In the genomic region with DNA sequence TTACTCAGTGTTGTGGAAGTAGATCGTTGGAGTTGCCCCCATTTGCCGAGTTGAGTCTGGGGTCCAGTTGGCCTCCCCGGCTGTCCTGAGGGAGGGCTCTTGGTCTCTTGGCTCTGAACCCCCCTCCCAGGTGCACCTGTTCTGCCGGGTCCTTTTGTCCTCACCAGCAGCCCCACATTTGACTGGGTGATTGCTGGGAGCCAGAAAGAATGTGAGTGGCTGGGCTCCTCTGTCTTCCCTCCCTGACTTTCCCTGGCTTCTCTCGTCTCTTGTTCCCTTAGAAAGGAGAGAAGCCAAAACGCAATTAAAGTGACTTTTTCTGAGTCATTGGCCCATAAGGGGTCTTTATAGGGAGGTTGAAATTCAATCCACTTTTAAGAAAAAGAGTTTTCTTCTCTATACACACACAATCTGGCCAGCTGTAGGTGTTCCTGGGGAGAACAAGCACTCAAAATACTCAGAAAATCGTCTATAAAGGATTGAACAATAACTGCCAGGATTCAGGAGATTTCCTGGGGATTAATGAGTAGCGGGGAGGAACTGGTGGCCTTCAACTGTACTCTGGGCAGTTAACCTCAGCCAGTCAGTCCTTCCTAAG, we compare ENCODE assay signal across 25 cellular contexts.
"Had no signal": no experiment of that assay in that cellular context is flagged by ENCODE, and none has a peak within 500 bp of the region (broad histone marks: within the 10 kb centered on the region; RNA-seq: fewer than 3 reads in every experiment).

No MANE protein-coding gene starts in this region.

- H3K9ac ChIP-seq: parathyroid adenoma had no signal

- H3K9me3 Mint-ChIP-seq: memory B cell; nephron; stimulated activated naive CD8-positive, alpha-beta T cell treated with anti-CD3 and anti-CD28 coated beads, Interleukin-15, amount 100 ng/mL, for 72 hours had no signal

- H2AFZ ChIP-seq: hepatocyte, parathyroid adenoma had no signal

- H3K27ac ChIP-seq: cardiac muscle cell, hepatocyte, parathyroid adenoma, right lobe of liver, tibial artery, VCaP had no signal

- H3K36me3 ChIP-seq: cardiac muscle cell, right lobe of liver, tibial artery had no signal

- H3K4me3 ChIP-seq: cardiac muscle cell, hepatocyte, right lobe of liver, tibial artery had no signal

- H3K4me3 Mint-ChIP-seq: activated naive CD8-positive, alpha-beta T cell treated with anti-CD3 and anti-CD28 coated beads, Interleukin-2, amount 10 ng/mL, durations not matched to agents 7 days and 5 days; activated T-cell treated with anti-CD3 and anti-CD28 coated beads, Interleukin-2, amount 50 U/mL, for 4 hours; memory B cell; nephron; stimulated activated effector memory CD8-positive, alpha-beta T cell treated with anti-CD3 and anti-CD28 coated beads, Interleukin-12 subunit alpha, Interleukin-12 subunit beta, amount 100 ng/mL, for 72 hours; stimulated activated naive CD8-positive, alpha-beta T cell treated with anti-CD3 and anti-CD28 coated beads, Interleukin-15, amount 100 ng/mL, for 72 hours had no signal

- H3K27me3 Mint-ChIP-seq: activated naive CD8-positive, alpha-beta T cell treated with anti-CD3 and anti-CD28 coated beads, Interleukin-2, amount 10 ng/mL, durations not matched to agents 7 days and 5 days; stimulated activated naive CD8-positive, alpha-beta T cell treated with anti-CD3 and anti-CD28 coated beads, Interleukin-15, amount 100 ng/mL, for 72 hours had no signal

- DNase-seq: activated CD4-positive, alpha-beta T cell treated with anti-CD3 and anti-CD28 coated beads for 1 hour; activated CD8-positive, alpha-beta memory T cell treated with anti-CD3 and anti-CD28 coated beads for 24 hours; activated CD8-positive, alpha-beta memory T cell treated with anti-CD3 and anti-CD28 coated beads, Interleukin-2, amount 50 U/mL, for 4 hours; activated naive CD4-positive, alpha-beta T cell treated with Interleukin-2 at 50 U/mL for 16 hours; activated naive CD8-positive, alpha-beta T cell treated with anti-CD3 and anti-CD28 coated beads, Interleukin-2, amount 10 ng/mL, durations not matched to agents 7 days and 5 days; activated T-cell treated with anti-CD3 and anti-CD28 coated beads, Interleukin-2, amount 50 U/mL, for 4 hours; amygdala; effector CD8-positive, alpha-beta T cell; glutamatergic neuron; islet precursor cell; left cardiac atrium; nucleus accumbens; right lobe of liver; small intestine; stimulated activated CD4-positive, alpha-beta T cell treated with anti-CD3 and anti-CD28 coated beads, Interleukin-2, amount 100 ng/mL, for 24 hours; stimulated activated naive CD8-positive, alpha-beta T cell treated with anti-CD3 and anti-CD28 coated beads, Interleukin-15, amount 100 ng/mL, for 72 hours; tibial artery had no signal

- H3K9me3 ChIP-seq: right lobe of liver, tibial artery had no signal

- H3K4me2 ChIP-seq: hepatocyte had no signal

- H3K4me1 ChIP-seq: parathyroid adenoma, right lobe of liver, tibial artery had no signal

- H3K27ac Mint-ChIP-seq: activated naive CD8-positive, alpha-beta T cell treated with anti-CD3 and anti-CD28 coated beads, Interleukin-2, amount 10 ng/mL, durations not matched to agents 7 days and 5 days; memory B cell; nephron; stimulated activated effector memory CD8-positive, alpha-beta T cell treated with anti-CD3 and anti-CD28 coated beads, Interleukin-12 subunit alpha, Interleukin-12 subunit beta, amount 100 ng/mL, for 72 hours; stimulated activated naive CD8-positive, alpha-beta T cell treated with anti-CD3 and anti-CD28 coated beads, Interleukin-15, amount 100 ng/mL, for 72 hours had no signal

- H3K4me1 Mint-ChIP-seq: activated naive CD8-positive, alpha-beta T cell treated with anti-CD3 and anti-CD28 coated beads, Interleukin-2, amount 10 ng/mL, durations not matched to agents 7 days and 5 days; memory B cell; nephron; stimulated activated effector memory CD8-positive, alpha-beta T cell treated with anti-CD3 and anti-CD28 coated beads, Interleukin-12 subunit alpha, Interleukin-12 subunit beta, amount 100 ng/mL, for 72 hours; stimulated activated naive CD8-positive, alpha-beta T cell treated with anti-CD3 and anti-CD28 coated beads, Interleukin-15, amount 100 ng/mL, for 72 hours had no signal

- H3K36me3 Mint-ChIP-seq: activated naive CD8-positive, alpha-beta T cell treated with anti-CD3 and anti-CD28 coated beads, Interleukin-2, amount 10 ng/mL, durations not matched to agents 7 days and 5 days; memory B cell; stimulated activated effector memory CD8-positive, alpha-beta T cell treated with anti-CD3 and anti-CD28 coated beads, Interleukin-12 subunit alpha, Interleukin-12 subunit beta, amount 100 ng/mL, for 72 hours had no signal

- ATAC-seq: activated T-cell treated with anti-CD3 and anti-CD28 coated beads, Interleukin-2, amount 50 U/mL, for 4 hours; esophagus mucosa; left cardiac atrium; right lobe of liver; stimulated activated effector memory CD8-positive, alpha-beta T cell treated with anti-CD3 and anti-CD28 coated beads, Interleukin-12 subunit alpha, Interleukin-12 subunit beta, amount 100 ng/mL, for 72 hours; stimulated activated naive CD8-positive, alpha-beta T cell treated with anti-CD3 and anti-CD28 coated beads, Interleukin-15, amount 100 ng/mL, for 72 hours had no signal

- H3K27me3 ChIP-seq: cardiac muscle cell, hepatocyte, right lobe of liver, tibial artery had no signal
